ENCODE assay signal across 28 cellular contexts in the genomic region with DNA sequence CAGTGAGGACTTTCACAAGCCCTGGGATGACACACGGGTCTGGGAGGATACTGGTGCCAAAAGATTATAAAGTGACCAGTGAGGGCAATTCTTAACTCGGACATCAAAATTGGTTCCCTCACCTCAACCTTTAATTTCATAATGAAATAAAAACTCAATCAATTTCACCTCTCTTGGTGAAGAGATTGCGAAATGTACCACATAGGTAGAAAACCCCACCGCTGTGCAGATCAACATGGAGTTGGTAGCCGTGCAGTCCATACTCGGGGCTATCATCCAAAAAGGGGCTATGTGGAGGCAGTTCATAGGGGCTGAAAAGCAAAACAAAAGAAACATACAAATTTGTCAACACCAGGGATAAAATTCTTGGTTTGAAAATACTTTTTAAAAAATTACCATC. TPM values are rescaled to one million over a fixed set of nuclear protein-coding genes. Genes with fewer than 3 reads are reported as not detected.
DNase-seq lines count a peak whose midpoint lies in the region; ATAC-seq, FAIRE-seq and TF ChIP-seq lines count a peak whose summit lies in the region.
"Had no signal": no experiment of that assay in that cellular context is flagged by ENCODE, and none has a peak within 500 bp of the region (broad histone marks: within the 10 kb centered on the region; RNA-seq: fewer than 3 reads in every experiment).

No MANE protein-coding gene starts in this region.

- H4K5ac ChIP-seq in IMR-90 (ENCODE audit: low read depth, low read length) (no peak overlapping the region), H1 (ENCODE audit: insufficient read length, low read depth, low read length) (no peak overlapping the region)

- H3K14ac ChIP-seq in IMR-90 (replicated peaks; ENCODE audit: low read depth, low read length) (no peak overlapping the region), H1 (ENCODE audit: insufficient read length) (no peak overlapping the region)

- H3K4me3 Mint-ChIP-seq in stimulated activated memory B cell treated with anti-CD40 and anti-IgM and Interleukin-4, amounts not matched to agents 10 μg/mL and 1 μg/mL and 100 μg/mL, for 72 hours: no peak overlapping the region
- H3K4me3 Mint-ChIP-seq: B cell; CD4-positive, alpha-beta T cell; CD8-positive, alpha-beta memory T cell had no signal

- H3K23ac ChIP-seq in IMR-90 (ENCODE audit: low read depth, low read length) (no peak overlapping the region), H1 (ENCODE audit: insufficient read length) (no peak overlapping the region)

- no peak overlapping the region for H2BK5ac ChIP-seq in IMR-90 (ENCODE audit: low read depth, low read length, poor library complexity, severe bottlenecking)
- H2BK5ac ChIP-seq in H1 (ENCODE audit: low read depth, low read length): no peak overlapping the region

- H4K20me1 ChIP-seq in mammary epithelial cell (ENCODE audit: insufficient read depth, low read length): no peaks in the 10 kb centered on the region
- H4K20me1 ChIP-seq in IMR-90 (ENCODE audit: insufficient read depth, low read length): no peaks in the 10 kb centered on the region
- no peaks in the 10 kb centered on the region for H4K20me1 ChIP-seq in H1 (replicated peaks in 1 of 2; ENCODE audit: control insufficient read depth in 1 of 2, insufficient read depth in 2 of 2, low read length in 2 of 2)
- H4K20me1 ChIP-seq: BLaER1 treated with 17β-estradiol and CSF1 and Interleukin-3, amounts not matched to agents 10 nM and 100 nM had no signal

- H2AK9ac ChIP-seq in IMR-90 (replicated peaks; ENCODE audit: low read depth, low read length, poor library complexity): no peak overlapping the region

- no peak for TF ChIP-seq EP300 in H1 (IDR thresholded peaks at IDR 0.05; ENCODE audit: borderline replicate concordance in 1 of 2, low read depth in 2 of 2, low read length in 2 of 2)

- no peak for FAIRE-seq in H1 (lab: Jason Lieb, UNC)
- FAIRE-seq: A549, GM12878, GM12892, GM18507 had no signal

- DNase-seq in mammary epithelial cell: no peak
- DNase-seq in breast epithelium (ENCODE audit: low spot score in 2 of 2): no peak
- no peak for DNase-seq in IMR-90
- no peak for DNase-seq in Panc1 (ENCODE audit: low read depth, low spot score)
- no peak for DNase-seq in H1 (ENCODE audit: low read depth in 1 of 2, low spot score in 2 of 2)
- DNase-seq in foreskin melanocyte: no peak
- no peak for DNase-seq in T-helper 1 cell
- DNase-seq: AML-193; CD4-positive, alpha-beta T cell; CD8-positive, alpha-beta memory T cell; COR-L47; DMS 273 treated with DMSO at 0.1 percent for 48 hours; DMS153; DMS53; DMS79; DND-41; EL; GDM1 had no signal

- no peak for ATAC-seq in IMR-90 (ENCODE audit: low read depth)
- ATAC-seq in Panc1: 0 out of 2 replicates have a peak, but pooled peaks have one; percentile 15
- no peak for ATAC-seq in stimulated activated memory B cell treated with anti-CD40 and anti-IgM and Interleukin-4, amounts not matched to agents 10 μg/mL and 1 μg/mL and 100 μg/mL, for 72 hours
- ATAC-seq: A549, GM12878 had no signal

- H3K27me3 Mint-ChIP-seq in stimulated activated memory B cell treated with anti-CD40 and anti-IgM and Interleukin-4, amounts not matched to agents 10 μg/mL and 1 μg/mL and 100 μg/mL, for 72 hours: peaks cover 17% of the 10 kb centered on the region
- H3K27me3 Mint-ChIP-seq: CD4-positive, alpha-beta T cell; CD8-positive, alpha-beta memory T cell had no signal

- H3K56ac ChIP-seq in IMR-90 (ENCODE audit: extremely low read depth, insufficient read depth, low read length) (no peak overlapping the region), H1 (replicated peaks; ENCODE audit: insufficient read length, low read depth, low read length) (no peak overlapping the region)

- H3K36me3 Mint-ChIP-seq in stimulated activated memory B cell treated with anti-CD40 and anti-IgM and Interleukin-4, amounts not matched to agents 10 μg/mL and 1 μg/mL and 100 μg/mL, for 72 hours: no peaks in the 10 kb centered on the region

- H3K4me1 ChIP-seq in mammary epithelial cell (ENCODE audit: insufficient read depth, low read length): no peaks in the 10 kb centered on the region
- no peaks in the 10 kb centered on the region for H3K4me1 ChIP-seq in breast epithelium
- peaks cover 2% of the 10 kb centered on the region; the same call in 1 of the 2 replicates for H3K4me1 ChIP-seq in IMR-90 (ENCODE audit: control insufficient read depth, insufficient read depth, low read length)
- H3K4me1 ChIP-seq in Panc1 (ENCODE audit: control insufficient read depth, insufficient read depth, low read length): no peaks in the 10 kb centered on the region
- peaks cover 0 to 12% (median 3%) of the 10 kb centered on the region in 4 experiments; a peak in 3 of 7 replicates for H3K4me1 ChIP-seq in H1 (replicated peaks in 1 of 4; ENCODE audit: control insufficient read depth in 3 of 4, insufficient read depth in 4 of 4, low read length in 3 of 4)
- H3K4me1 ChIP-seq: A549; BLaER1 treated with 17β-estradiol and CSF1 and Interleukin-3, amounts not matched to agents 10 nM and 100 nM had no signal

- peak overlapping the region; percentile 58 for H3K4me2 ChIP-seq in mammary epithelial cell (ENCODE audit: insufficient read depth, low read depth, low read length)
- no peak overlapping the region for H3K4me2 ChIP-seq in IMR-90 (ENCODE audit: low read depth, low read length)
- H3K4me2 ChIP-seq in H1 (ENCODE audit: insufficient read depth in 1 of 2, low read depth in 2 of 2, low read length in 2 of 2): no peak overlapping the region
- H3K4me2 ChIP-seq: A549; BLaER1 treated with 17β-estradiol and CSF1 and Interleukin-3, amounts not matched to agents 10 nM and 100 nM had no signal

- no peak overlapping the region for H2BK15ac ChIP-seq in IMR-90 (ENCODE audit: low read depth, low read length)
- H2BK15ac ChIP-seq in H1 (ENCODE audit: low read length): no peak overlapping the region

- no peak for TF ChIP-seq RAD21 in IMR-90 (IDR thresholded peaks at IDR 0.05; ENCODE audit: low read length)
- no peak for TF ChIP-seq RAD21 in H1 (IDR thresholded peaks at IDR 0.05 in 1 of 2, conservative IDR thresholded peaks at IDR 0.05 in 1 of 2; ENCODE audit: low read depth in 2 of 2, low read length in 2 of 2)

- no peaks in the 10 kb centered on the region for H3K9me3 ChIP-seq in mammary epithelial cell (replicated peaks; ENCODE audit: insufficient read depth, low read length)
- no peaks in the 10 kb centered on the region for H3K9me3 ChIP-seq in breast epithelium
- no peaks in the 10 kb centered on the region for H3K9me3 ChIP-seq in IMR-90 (ENCODE audit: control insufficient read depth, insufficient read depth, low read length)
- H3K9me3 ChIP-seq in Panc1 (ENCODE audit: control insufficient read depth, insufficient read depth, low read depth, low read length): no peaks in the 10 kb centered on the region
- H3K9me3 ChIP-seq in H1 (ENCODE audit: insufficient read depth in 2 of 2, low read depth in 1 of 2, low read length in 1 of 2): no peaks in the 10 kb centered on the region
- H3K9me3 ChIP-seq: A549; BLaER1 treated with 17β-estradiol and CSF1 and Interleukin-3, amounts not matched to agents 10 nM and 100 nM had no signal

- H2BK12ac ChIP-seq in H1 (ENCODE audit: low read depth, low read length): no peak overlapping the region

- no peak overlapping the region for H2BK120ac ChIP-seq in IMR-90 (ENCODE audit: low read depth, low read length)
- no peak overlapping the region for H2BK120ac ChIP-seq in H1 (replicated peaks; ENCODE audit: low read depth, low read length)

- H3K79me1 ChIP-seq in IMR-90 (ENCODE audit: low read depth in 1 of 2, low read length in 2 of 2): no peaks in the 10 kb centered on the region
- H3K79me1 ChIP-seq in H1 (ENCODE audit: low read depth, low read length): no peaks in the 10 kb centered on the region

- H3K27ac ChIP-seq in mammary epithelial cell (ENCODE audit: insufficient read depth, low read depth, low read length) (no peak overlapping the region), breast epithelium (no peak overlapping the region), IMR-90 (ENCODE audit: insufficient read depth, low read length) (no peak overlapping the region), Panc1 (ENCODE audit: low read length) (no peak overlapping the region), H1 (ENCODE audit: low read depth, low read length) (no peak overlapping the region)
- H3K27ac ChIP-seq: 22Rv1; A549; BLaER1 treated with 17β-estradiol and CSF1 and Interleukin-3, amounts not matched to agents 10 nM and 100 nM; C4-2B had no signal

- no peaks in the 10 kb centered on the region for H3K4me1 Mint-ChIP-seq in stimulated activated memory B cell treated with anti-CD40 and anti-IgM and Interleukin-4, amounts not matched to agents 10 μg/mL and 1 μg/mL and 100 μg/mL, for 72 hours
- H3K4me1 Mint-ChIP-seq: B cell; CD8-positive, alpha-beta memory T cell had no signal

- TF ChIP-seq CTCF in mammary epithelial cell (conservative IDR thresholded peaks at IDR 0.05 in 1 of 2, IDR thresholded peaks at IDR 0.05 in 1 of 2; ENCODE audit: extremely low read depth in 1 of 2, insufficient read depth in 1 of 2, low read depth in 1 of 2, low read length in 2 of 2) (no peak), breast epithelium (IDR thresholded peaks at IDR 0.05) (no peak), IMR-90 (conservative IDR thresholded peaks at IDR 0.05; ENCODE audit: low read depth, low read length) (no peak), Panc1 (IDR thresholded peaks at IDR 0.05) (no peak), H1 (IDR thresholded peaks at IDR 0.05; ENCODE audit: control extremely low read depth in 1 of 3, insufficient read depth in 1 of 3, low read depth in 1 of 3, low read length in 3 of 3) (no peak)

- no peaks in the 10 kb centered on the region for H3K9me3 Mint-ChIP-seq in stimulated activated memory B cell treated with anti-CD40 and anti-IgM and Interleukin-4, amounts not matched to agents 10 μg/mL and 1 μg/mL and 100 μg/mL, for 72 hours
- H3K9me3 Mint-ChIP-seq: CD4-positive, alpha-beta T cell; CD8-positive, alpha-beta memory T cell had no signal

- H2AK5ac ChIP-seq in IMR-90 (ENCODE audit: low read depth, low read length) (no peak overlapping the region), H1 (ENCODE audit: low read depth, low read length) (no peak overlapping the region)

- H4K91ac ChIP-seq in IMR-90 (ENCODE audit: insufficient read depth, low read depth, low read length): no peak overlapping the region
- H4K91ac ChIP-seq in H1 (replicated peaks; ENCODE audit: insufficient read length, low read length): no peak overlapping the region

- TF ChIP-seq POLR2A in breast epithelium (IDR thresholded peaks at IDR 0.05) (no peak), IMR-90 (IDR thresholded peaks at IDR 0.05; ENCODE audit: low read depth, low read length) (no peak), H1 (IDR thresholded peaks at IDR 0.05; ENCODE audit: control extremely low read depth in 1 of 2, low read depth in 2 of 2, low read length in 2 of 2) (no peak)

- H3K27me3 ChIP-seq in mammary epithelial cell (ENCODE audit: insufficient read depth, low read length) (peaks cover 2% of the 10 kb centered on the region), breast epithelium (no peaks in the 10 kb centered on the region), IMR-90 (ENCODE audit: control insufficient read depth, insufficient read depth, low read length) (no peaks in the 10 kb centered on the region), Panc1 (ENCODE audit: control insufficient read depth, insufficient read depth, low read length) (peaks cover 51% of the 10 kb centered on the region), H1 (replicated peaks in 1 of 4; ENCODE audit: control insufficient read depth in 3 of 4, extremely low read depth in 1 of 4, insufficient read depth in 3 of 4, low read length in 3 of 4) (peaks cover 0 to 1% (median 0%) of the 10 kb centered on the region in 4 experiments; a peak in 1 of 7 replicates)
- H3K27me3 ChIP-seq: BLaER1 treated with 17β-estradiol and CSF1 and Interleukin-3, amounts not matched to agents 10 nM and 100 nM had no signal

- no peaks in the 10 kb centered on the region for H3K9me1 ChIP-seq in IMR-90 (ENCODE audit: insufficient read depth, low read length)

- H3K79me2 ChIP-seq in mammary epithelial cell (ENCODE audit: insufficient read depth, low read length) (no peaks in the 10 kb centered on the region), H1 (ENCODE audit: control insufficient read depth in 1 of 2, insufficient read depth in 2 of 2, low read length in 2 of 2) (no peaks in the 10 kb centered on the region; a peak in 1 of 4 replicates)

- H3K36me3 ChIP-seq in mammary epithelial cell (ENCODE audit: insufficient read depth, low read length): no peaks in the 10 kb centered on the region
- no peaks in the 10 kb centered on the region for H3K36me3 ChIP-seq in breast epithelium
- no peaks in the 10 kb centered on the region for H3K36me3 ChIP-seq in IMR-90 (ENCODE audit: control insufficient read depth, insufficient read depth, low read length)
- no peaks in the 10 kb centered on the region for H3K36me3 ChIP-seq in Panc1 (ENCODE audit: control insufficient read depth, insufficient read depth, low read length)
- H3K36me3 ChIP-seq in H1 (ENCODE audit: control insufficient read depth in 2 of 4, insufficient read depth in 4 of 4, low read length in 3 of 4): no peaks in the 10 kb centered on the region
- H3K36me3 ChIP-seq: BLaER1 treated with 17β-estradiol and CSF1 and Interleukin-3, amounts not matched to agents 10 nM and 100 nM had no signal

- dilution Hi-C loops in mammary epithelial cell (cut with HindIII; ENCODE audit: low sequenced_read_pairs) (no loop called here), IMR-90 (cut with HindIII; ENCODE audit: low sequenced_read_pairs, unreplicated experiment) (no loop called here)

- in situ Hi-C loops in mammary epithelial cell (cut with MboI; ENCODE audit: low sequenced_read_pairs in 2 of 2): no loop called here
- in situ Hi-C loops in IMR-90 (cut with MboI; ENCODE audit: low sequenced_read_pairs): no loop called here
- in situ Hi-C loops in Panc1 (cut with HindIII; ENCODE audit: low pct_unique_long_range_greater_than_20kb, low sequenced_read_pairs): no loop called here

- no peak overlapping the region for H2BK20ac ChIP-seq in IMR-90 (ENCODE audit: low read depth, low read length)
- no peak overlapping the region for H2BK20ac ChIP-seq in H1 (ENCODE audit: low read length)

- CTCF ChIA-PET in mammary epithelial cell (lab: Charles Lee; ENCODE audit: low non-redundant PET): no interaction called here
- CTCF ChIA-PET in IMR-90 (lab: Yijun Ruan, JAX): no interaction called here
- CTCF ChIA-PET in Panc1 (lab: Charles Lee): no interaction called here
- CTCF ChIA-PET in H1 (lab: Charles Lee; ENCODE audit: partially characterized antibody): interaction anchor here (0.6 kb wide), 1 partner anchor 1287 kb away, joined by 4 read pairs; no protein-coding TSS in a partner anchor

- no peak overlapping the region for H3K4me3 ChIP-seq in mammary epithelial cell (replicated peaks in 1 of 3; ENCODE audit: insufficient read depth in 1 of 3, low read depth in 2 of 3, low read length in 3 of 3)
- no peak overlapping the region for H3K4me3 ChIP-seq in breast epithelium
- H3K4me3 ChIP-seq in IMR-90 (ENCODE audit: insufficient read depth, low read depth, low read length): no peak overlapping the region
- H3K4me3 ChIP-seq in Panc1 (ENCODE audit: low read depth in 2 of 2, low read length in 2 of 2): no peak overlapping the region
- no peak overlapping the region for H3K4me3 ChIP-seq in H1 (ENCODE audit: extremely low read depth in 1 of 4, insufficient read depth in 2 of 4, low read depth in 3 of 4, low read length in 4 of 4)
- H3K4me3 ChIP-seq: A549; BLaER1 treated with 17β-estradiol and CSF1 and Interleukin-3, amounts not matched to agents 10 nM and 100 nM; GM12878 had no signal

- H3K9ac ChIP-seq in mammary epithelial cell (ENCODE audit: insufficient read depth, low read length) (no peak overlapping the region), IMR-90 (ENCODE audit: low read depth, low read length) (no peak overlapping the region), H1 (replicated peaks in 1 of 4; ENCODE audit: extremely low read depth in 1 of 4, low read depth in 3 of 4, low read length in 3 of 4) (no peak overlapping the region)
- H3K9ac ChIP-seq: BLaER1 treated with 17β-estradiol and CSF1 and Interleukin-3, amounts not matched to agents 10 nM and 100 nM had no signal

- 96% methylated on average over 6 of the region's 6 CpGs for WGBS in mammary epithelial cell (ENCODE audit: low coverage, missing lambda C conversion rate)
- WGBS in IMR-90 (ENCODE audit: extremely low coverage in 2 of 2, insufficient read length in 1 of 2), 2 experiments: no CpG with 5 or more reads among the region's 6 CpGs
- 98% methylated on average over 6 of the region's 6 CpGs; no CpG with 5 or more reads in 1 of the 2 experiments for WGBS in H1 (ENCODE audit: extremely low coverage in 1 of 2, insufficient coverage in 1 of 2, insufficient read length in 1 of 2, insufficient replicate concordance in 2 of 2, low coverage in 1 of 2, low lambda C conversion rate in 2 of 2, missing lambda C conversion rate in 1 of 2), 2 experiments

- POLR2A ChIA-PET in IMR-90 (lab: Charles Lee; ENCODE audit: unreplicated experiment) (no interaction called here), Panc1 (lab: Charles Lee) (no interaction called here), H1 (lab: Charles Lee; ENCODE audit: partially characterized antibody) (no interaction called here)

- H4K8ac ChIP-seq in IMR-90 (ENCODE audit: low read depth in 2 of 2, low read length in 2 of 2) (no peak overlapping the region), H1 (ENCODE audit: extremely low read depth, insufficient read depth, low read length) (no peak overlapping the region)

- H2AFZ ChIP-seq in mammary epithelial cell (ENCODE audit: low read depth, low read length) (peak overlapping the region; percentile 47), IMR-90 (replicated peaks; ENCODE audit: low read length, poor library complexity) (no peak overlapping the region), H1 (ENCODE audit: low read length) (no peak overlapping the region)

- H3K27ac Mint-ChIP-seq in stimulated activated memory B cell treated with anti-CD40 and anti-IgM and Interleukin-4, amounts not matched to agents 10 μg/mL and 1 μg/mL and 100 μg/mL, for 72 hours: no peak overlapping the region
- H3K27ac Mint-ChIP-seq: B cell; CD4-positive, alpha-beta T cell had no signal

- intact Hi-C loops in mammary epithelial cell (cut with micrococcal nuclease): no loop called here
- intact Hi-C loops in breast epithelium (cut with DNase I; ENCODE audit: low total_unique reads): no loop called here
- intact Hi-C loops in IMR-90 (cut with micrococcal nuclease): no loop called here
- intact Hi-C loops in Panc1 (cut with micrococcal nuclease; ENCODE audit: unreplicated experiment): no loop called here

- BruUV-seq in mammary epithelial cell (replicated peaks; lab: Mats Ljungman, UMichigan): no TSS peak
- BruUV-seq in IMR-90 (replicated peaks; lab: Mats Ljungman, UMichigan): no TSS peak
- BruUV-seq in Panc1 (replicated peaks; lab: Mats Ljungman, UMichigan): no TSS peak

- H3K4ac ChIP-seq in IMR-90 (ENCODE audit: low read depth, low read length) (no peak overlapping the region), H1 (replicated peaks; ENCODE audit: insufficient read length, low read depth, low read length) (no peak overlapping the region)

- H3K18ac ChIP-seq in IMR-90 (ENCODE audit: low read depth, low read length) (no peak overlapping the region; the same call in 1 of the 2 replicates), H1 (ENCODE audit: extremely low read depth, low read length) (no peak overlapping the region)

- H3K23me2 ChIP-seq in H1 (ENCODE audit: low read depth, low read length): no peaks in the 10 kb centered on the region

RNA-seq across cellular contexts. Expression of a gene that starts 24.4 kb away (rescaled TPM):
- total RNA-seq in mammary epithelial cell: under 1 TPM; 0.33 to 0.73 TPM
- polyA plus RNA-seq in mammary epithelial cell: 0.36 TPM
- not detected for polyA minus RNA-seq in mammary epithelial cell
- 1 to 10 TPM in 1 of 3 donors, under 1 TPM in 2; 0.64 to 1.3 (median 0.73) TPM for total RNA-seq in breast epithelium
- 0.90 and 1.1 TPM in 2 replicates for total RNA-seq in IMR-90 (2012; rRNA removed)
- 1.5 and 2.0 TPM in 2 replicates for polyA plus RNA-seq in IMR-90 (2012; rRNA removed)
- 0.51 and 0.62 TPM in 2 replicates for polyA plus RNA-seq in IMR-90 (2012; cell fraction: cytosol; rRNA removed)
- polyA plus RNA-seq in IMR-90 (2012; cell fraction: nucleus; rRNA removed; ENCODE audit: low replicate concordance): 0.67 and 6.4 TPM in 2 replicates
- total RNA-seq in Panc1 (2021; ENCODE audit: unreplicated experiment): 1.9 TPM
- 2.2 TPM for polyA plus RNA-seq in Panc1 (2012; ENCODE audit: insufficient read length)
- total RNA-seq in H1 (2021; fragmentation: NEBNext Ultra II Directional; extraction: Animal tissue kit (Norgen Biotek cat#: 25700)): 0.46 and 0.84 TPM in 2 replicates
- 0.75 and 0.85 TPM in 2 replicates for polyA plus RNA-seq in H1 (2011; rRNA removed)
- 0.96 TPM for polyA plus RNA-seq in H1 (2011; cell fraction: cytosol; rRNA removed)
- polyA plus RNA-seq in H1 (2011; cell fraction: nucleus; rRNA removed): 1.2 TPM
- polyA plus RNA-seq in H1 (2012, experiment 1 of 2): 0.35 to 1.4 TPM (median 0.95 TPM) in 4 replicates
- polyA plus RNA-seq in H1 (2012, experiment 2 of 2): 0.56 TPM
- polyA plus RNA-seq in H1 (2013, experiment 1 of 2): 0.81 TPM
- polyA plus RNA-seq in H1 (2013, experiment 2 of 2): 0.98 TPM
- polyA minus RNA-seq in H1 (2011; rRNA and poly(A)+ RNA removed): 0.73 and 2.5 TPM in 2 replicates
- polyA minus RNA-seq in H1 (2011; cell fraction: cytosol; rRNA and poly(A)+ RNA removed): not detected
- 1.2 TPM for polyA minus RNA-seq in H1 (2011; cell fraction: nucleus; rRNA and poly(A)+ RNA removed)
- total RNA-seq: G401 had no signal

RNA-seq across cellular contexts. Expression of a gene that starts 25.1 kb away (rescaled TPM):
- total RNA-seq in mammary epithelial cell: 10 to 100 TPM; 23.0 to 37.5 TPM
- 57.2 TPM for polyA plus RNA-seq in mammary epithelial cell
- 45.8 TPM for polyA minus RNA-seq in mammary epithelial cell
- 10 to 100 TPM; 30.8 to 38.1 (median 35.9) TPM for total RNA-seq in breast epithelium
- total RNA-seq in IMR-90 (2012; rRNA removed): 41.9 and 42.8 TPM in 2 replicates
- 41.5 and 52.7 TPM in 2 replicates for polyA plus RNA-seq in IMR-90 (2012; rRNA removed)
- 11.2 and 15.8 TPM in 2 replicates for polyA plus RNA-seq in IMR-90 (2012; cell fraction: cytosol; rRNA removed)
- polyA plus RNA-seq in IMR-90 (2012; cell fraction: nucleus; rRNA removed; ENCODE audit: low replicate concordance): 7.0 and 45.7 TPM in 2 replicates
- total RNA-seq in Panc1 (2021; ENCODE audit: unreplicated experiment): 82.0 TPM
- 52.9 TPM for polyA plus RNA-seq in Panc1 (2012; ENCODE audit: insufficient read length)
- 43.8 and 46.3 TPM in 2 replicates for total RNA-seq in H1 (2021; fragmentation: NEBNext Ultra II Directional; extraction: Animal tissue kit (Norgen Biotek cat#: 25700))
- polyA plus RNA-seq in H1 (2011; rRNA removed): 17.6 and 27.9 TPM in 2 replicates
- polyA plus RNA-seq in H1 (2011; cell fraction: cytosol; rRNA removed): 41.9 TPM
- 21.7 TPM for polyA plus RNA-seq in H1 (2011; cell fraction: nucleus; rRNA removed)
- polyA plus RNA-seq in H1 (2012, experiment 1 of 2): 45.8 to 82.6 TPM (median 47.0 TPM) in 4 replicates
- 3.5 TPM for polyA plus RNA-seq in H1 (2012, experiment 2 of 2)
- polyA plus RNA-seq in H1 (2013, experiment 1 of 2): 33.2 TPM
- polyA plus RNA-seq in H1 (2013, experiment 2 of 2): 34.8 TPM
- polyA minus RNA-seq in H1 (2011; rRNA and poly(A)+ RNA removed): 30.6 and 37.6 TPM in 2 replicates
- polyA minus RNA-seq in H1 (2011; cell fraction: cytosol; rRNA and poly(A)+ RNA removed): 16.1 TPM
- polyA minus RNA-seq in H1 (2011; cell fraction: nucleus; rRNA and poly(A)+ RNA removed): 14.3 TPM
